ENCODE assay signal across 10 cellular contexts in the genomic region with DNA sequence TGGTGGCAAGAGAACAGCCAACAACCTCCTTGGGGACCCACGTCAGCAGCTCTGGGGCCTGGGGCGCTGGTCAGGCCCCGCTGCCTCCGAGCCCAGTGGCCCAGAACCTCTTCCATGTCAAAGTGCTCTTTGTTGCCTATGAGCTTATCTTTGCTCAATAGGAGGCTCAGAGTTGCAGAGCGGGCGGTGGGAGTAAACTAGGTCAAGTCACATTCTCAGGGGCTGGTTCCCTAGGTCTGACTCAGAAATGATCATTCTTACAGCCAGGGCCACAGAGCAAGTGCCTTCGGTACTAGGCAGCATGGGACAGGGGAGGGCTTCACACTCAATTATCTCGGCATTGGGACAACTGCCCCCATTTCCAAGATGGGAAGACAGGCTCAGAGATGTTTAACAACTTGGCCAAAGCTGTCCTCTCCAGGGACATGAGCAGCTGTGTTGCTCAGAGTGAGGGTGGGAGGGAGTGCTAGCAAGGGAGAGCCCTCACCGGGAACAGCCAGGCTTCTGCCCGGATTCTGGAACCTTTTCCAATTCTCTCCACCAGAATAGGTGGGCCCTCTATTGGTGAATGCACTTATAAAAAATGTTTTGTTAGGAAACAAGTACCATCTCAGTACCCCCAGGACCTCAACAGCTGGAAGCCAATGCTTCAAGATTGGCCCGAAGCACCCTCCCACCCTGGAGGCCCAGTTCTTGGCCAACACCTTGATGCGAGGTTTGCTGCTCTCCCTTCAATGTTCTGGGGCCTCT. TPM values are rescaled to one million over a fixed set of nuclear protein-coding genes. Genes with fewer than 3 reads are reported as not detected.
DNase-seq lines count a peak whose midpoint lies in the region; ATAC-seq and TF ChIP-seq lines count a peak whose summit lies in the region.
"Had no signal": no experiment of that assay in that cellular context is flagged by ENCODE, and none has a peak within 500 bp of the region (broad histone marks: within the 10 kb centered on the region; RNA-seq: fewer than 3 reads in every experiment).

No MANE protein-coding gene starts in this region.

- no peaks in the 10 kb centered on the region for H3K4me1 Mint-ChIP-seq in T-helper 17 cell

- TF ChIP-seq CTCF in fibroblast of mammary gland (conservative IDR thresholded peaks at IDR 0.05; ENCODE audit: control insufficient read depth, insufficient read depth, low read depth, low read length) (no peak), omental fat pad (IDR thresholded peaks at IDR 0.05) (no peak)

- no peaks in the 10 kb centered on the region for H3K36me3 Mint-ChIP-seq in T-helper 17 cell (ENCODE audit: low read depth)
- H3K36me3 Mint-ChIP-seq: IgD-negative memory B cell had no signal

- no peaks in the 10 kb centered on the region for H3K9me3 ChIP-seq in T-helper 17 cell (ENCODE audit: control insufficient read depth, low read length, poor library complexity, severe bottlenecking)

- DNase-seq in Caki2 (ENCODE audit: low read depth) (peak; percentile 61), fibroblast of mammary gland (ENCODE audit: low read depth) (peak; percentile 36), omental fat pad (ENCODE audit: low spot score) (no peak), T-helper 17 cell (no peak), GF-D8 (lab: John Stamatoyannopoulos, UW) (no peak), NCI-H1417 treated with DMSO at 0.1 percent for 48 hours (lab: John Stamatoyannopoulos, UW) (no peak)
- DNase-seq: mammary epithelial cell had no signal

- H3K4me3 Mint-ChIP-seq in T-helper 17 cell = no peak overlapping the region

- H3K27me3 Mint-ChIP-seq in T-helper 17 cell = no peaks in the 10 kb centered on the region

- H3K4me3 ChIP-seq in fibroblast of mammary gland (ENCODE audit: control insufficient read depth, low read depth, low read length) = no peak overlapping the region

- H3K27ac Mint-ChIP-seq in T-helper 17 cell = no peak overlapping the region

- in situ Hi-C loops in Caki2 (cut with HindIII; ENCODE audit: low pct_unique_long_range_greater_than_20kb, low sequenced_read_pairs) = no loop called here

- ATAC-seq in HG02610 (IDR thresholded peaks at IDR 0.05; ENCODE audit: unreplicated experiment) (peak; percentile 54), omental fat pad (ENCODE audit: low FRiP score) (peak; percentile 24), HG02981 (IDR thresholded peaks at IDR 0.05; ENCODE audit: unreplicated experiment) (no peak), T-helper 17 cell (no peak)

RNA-seq across cellular contexts. Expression of gene SLC25A29, which starts 11.9 kb away (rescaled TPM):
- 33.6 and 46.0 TPM in 2 replicates for total RNA-seq in Caki2 (2014; rRNA removed; shearing (Covaris generic); ENCODE audit: low replicate concordance)
- total RNA-seq in omental fat pad (10 to 100 TPM; 29.7 to 72.2 (median 50.2) TPM), T-helper 17 cell (1 to 10 TPM; 3.7 to 5.9 TPM)

RNA-seq across cellular contexts. Expression of gene SLC25A47, which starts 28.8 kb away (rescaled TPM):
- total RNA-seq in Caki2 (2014; rRNA removed; shearing (Covaris generic); ENCODE audit: low replicate concordance) = not detected in 2 replicates
- total RNA-seq in omental fat pad = under 1 TPM in 1 of 4 donors, not detected in 3; 0.37 TPM
- not detected for total RNA-seq in T-helper 17 cell
- total RNA-seq: mammary epithelial cell had no signal

RNA-seq across cellular contexts. Expression of gene YY1, which starts 55.4 kb away (rescaled TPM):
- 44.4 and 54.2 TPM in 2 replicates for total RNA-seq in Caki2 (2014; rRNA removed; shearing (Covaris generic); ENCODE audit: low replicate concordance)
- total RNA-seq in omental fat pad (10 to 100 TPM; 45.1 to 55.5 (median 48.6) TPM), T-helper 17 cell (10 to 100 TPM; 75.5 to 77.9 TPM)

Comparison
In these comparisons a context has a peak if more than half of its experiments do, and no peak if none do; other contexts are left out.
1. DNase-seq: peak in Caki2 (single experiment) and fibroblast of mammary gland (single experiment); none in omental fat pad (single experiment), T-helper 17 cell (0 of 3), GF-D8 (single experiment) and NCI-H1417 treated with DMSO at 0.1 percent for 48 hours (single experiment).
2. ATAC-seq: peak in HG02610 (single experiment) and omental fat pad (single experiment); none in HG02981 (single experiment) and T-helper 17 cell (single experiment).